ENCODE assay signal across 16 cellular contexts in the genomic region with DNA sequence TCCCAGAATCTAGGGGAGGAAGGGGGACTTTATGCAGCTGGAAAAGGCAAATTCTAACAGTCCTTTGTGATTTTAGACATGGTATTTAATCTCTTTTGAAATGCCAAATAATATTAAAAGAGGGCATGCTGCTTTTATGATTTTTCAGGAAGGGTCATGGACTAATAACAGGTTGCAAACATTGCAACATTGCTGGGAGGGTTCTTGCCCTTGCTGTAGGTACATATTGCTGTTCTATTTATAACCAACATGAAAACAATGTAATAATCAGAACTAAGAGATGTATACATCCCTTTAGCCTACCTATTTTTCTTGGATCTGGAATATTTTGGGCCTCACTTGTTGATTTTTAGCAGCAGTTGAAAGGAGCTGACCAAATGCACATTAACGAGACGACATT.
"Had no signal": no experiment of that assay in that cellular context is flagged by ENCODE, and none has a peak within 500 bp of the region (broad histone marks: within the 10 kb centered on the region; RNA-seq: fewer than 3 reads in every experiment).

No MANE protein-coding gene starts in this region.

- DNase-seq: activated B cell treated with CpG ODN at 0.5 μM for 24 hours; activated CD4-positive, alpha-beta T cell treated with anti-CD3 and anti-CD28 coated beads for 48 hours; activated effector memory CD4-positive, alpha-beta T cell treated with Interleukin-2 at 50 U/mL for 16 hours; activated T-cell treated with anti-CD3 and anti-CD28 coated beads, Interleukin-2, amount 50 U/mL, for 4 hours; caudate nucleus; esophagus squamous epithelium; small intestine; stimulated activated CD4-positive, alpha-beta T cell treated with anti-CD3 and anti-CD28 coated beads, Interleukin-4, amount 100 ng/mL, for 4 hours; stimulated activated CD8-positive, alpha-beta memory T cell treated with anti-CD3 and anti-CD28 coated beads, Interleukin-4, amount 100 ng/mL, for 48 hours; stimulated activated naive CD4-positive, alpha-beta T cell treated with Interleukin-2 at 50 U/mL for 16 hours had no signal

- H3K36me3 Mint-ChIP-seq: activated naive CD4-positive, alpha-beta T cell treated with anti-CD3 and anti-CD28 coated beads, Interleukin-2, amount 50 U/mL, for 24 hours; mesothelial cell of epicardium had no signal

- H3K36me3 ChIP-seq: esophagus squamous epithelium, neutrophil, upper lobe of left lung had no signal

- H3K4me3 ChIP-seq: esophagus squamous epithelium, lung, upper lobe of left lung had no signal

- H3K9me3 Mint-ChIP-seq: activated B cell treated with CpG ODN at 0.5 μM for 24 hours; activated CD8-positive, alpha-beta T cell treated with anti-CD3 and anti-CD28 coated beads for 36 hours; activated naive CD4-positive, alpha-beta T cell treated with anti-CD3 and anti-CD28 coated beads, Interleukin-2, amount 50 U/mL, for 24 hours; activated T-cell treated with anti-CD3 and anti-CD28 coated beads, Interleukin-2, amount 50 U/mL, for 4 hours; mesothelial cell of epicardium had no signal

- H3K4me1 Mint-ChIP-seq: activated naive CD4-positive, alpha-beta T cell treated with anti-CD3 and anti-CD28 coated beads, Interleukin-2, amount 50 U/mL, for 24 hours had no signal

- ATAC-seq: activated T-cell treated with anti-CD3 and anti-CD28 coated beads, Interleukin-2, amount 50 U/mL, for 4 hours had no signal

- H3K4me3 Mint-ChIP-seq: activated B cell treated with CpG ODN at 0.5 μM for 24 hours; activated CD8-positive, alpha-beta T cell treated with anti-CD3 and anti-CD28 coated beads for 36 hours; activated naive CD4-positive, alpha-beta T cell treated with anti-CD3 and anti-CD28 coated beads, Interleukin-2, amount 50 U/mL, for 24 hours; activated T-cell treated with anti-CD3 and anti-CD28 coated beads, Interleukin-2, amount 50 U/mL, for 4 hours; mesothelial cell of epicardium had no signal

- H3K27me3 ChIP-seq: upper lobe of left lung had no signal

- H3K27me3 Mint-ChIP-seq: activated B cell treated with CpG ODN at 0.5 μM for 24 hours; activated naive CD4-positive, alpha-beta T cell treated with anti-CD3 and anti-CD28 coated beads, Interleukin-2, amount 50 U/mL, for 24 hours had no signal

- H3K4me1 ChIP-seq: esophagus squamous epithelium, upper lobe of left lung had no signal

- H3K9me3 ChIP-seq: esophagus squamous epithelium, neutrophil, upper lobe of left lung had no signal

- H3K27ac ChIP-seq: esophagus squamous epithelium, neutrophil, upper lobe of left lung had no signal

- H3K27ac Mint-ChIP-seq: activated B cell treated with CpG ODN at 0.5 μM for 24 hours; activated CD8-positive, alpha-beta T cell treated with anti-CD3 and anti-CD28 coated beads for 36 hours; activated naive CD4-positive, alpha-beta T cell treated with anti-CD3 and anti-CD28 coated beads, Interleukin-2, amount 50 U/mL, for 24 hours; mesothelial cell of epicardium had no signal
